ENCODE assay signal across 11 cellular contexts in the genomic region with DNA sequence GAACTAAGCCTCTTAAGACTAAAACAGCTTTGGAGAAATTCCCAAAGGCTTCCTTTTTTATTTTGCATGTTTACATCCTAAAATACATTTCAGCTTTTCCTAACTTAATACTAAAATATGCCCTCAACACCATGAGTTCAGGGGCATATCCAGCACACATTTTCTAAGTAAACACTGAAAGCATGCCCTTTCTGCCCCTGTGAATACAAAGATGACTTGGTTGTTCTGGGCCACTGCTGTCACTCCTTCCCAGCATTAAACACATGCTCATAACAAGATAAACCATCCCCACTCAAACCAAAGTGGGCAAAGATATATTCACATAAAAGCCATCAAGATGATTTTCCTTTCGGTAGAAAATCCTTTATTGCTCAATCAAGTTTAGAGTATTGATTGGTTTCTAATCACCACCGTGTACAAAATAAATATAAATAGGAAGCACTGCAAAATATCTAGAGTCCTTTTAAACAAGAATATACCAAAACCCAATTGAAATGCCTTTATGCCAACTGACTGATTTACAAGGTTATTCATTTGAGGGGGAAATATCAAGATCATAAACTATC. TPM values are rescaled to one million over a fixed set of nuclear protein-coding genes. Genes with fewer than 3 reads are reported as not detected.
DNase-seq lines count a peak whose midpoint lies in the region; TF ChIP-seq lines count a peak whose summit lies in the region.
"Had no signal": no experiment of that assay in that cellular context is flagged by ENCODE, and none has a peak within 500 bp of the region (broad histone marks: within the 10 kb centered on the region; RNA-seq: fewer than 3 reads in every experiment).

No MANE protein-coding gene starts in this region.

- no peaks in the 10 kb centered on the region for H4K20me1 ChIP-seq in KMS-11 (ENCODE audit: insufficient read depth)

- H3K27me3 ChIP-seq in KMS-11 (ENCODE audit: insufficient read depth, low read depth), result no peaks in the 10 kb centered on the region
- no peaks in the 10 kb centered on the region for H3K27me3 ChIP-seq in brain microvascular endothelial cell (replicated peaks)
- H3K27me3 ChIP-seq in neuron (ENCODE audit: insufficient read depth, low read length), result no peaks in the 10 kb centered on the region
- H3K27me3 ChIP-seq in Peyer's patch, result no peaks in the 10 kb centered on the region

- H3K9ac ChIP-seq in KMS-11, result no peak overlapping the region

- H3K79me2 ChIP-seq in KMS-11 (ENCODE audit: insufficient read depth, low read depth), result peaks cover 42% of the 10 kb centered on the region

- H3K4me3 ChIP-seq in KMS-11 (IDR thresholded peaks at IDR 0.05; ENCODE audit: insufficient read depth, low read depth, low read length), result no peak overlapping the region
- peak overlapping the region; percentile 3 for H3K4me3 ChIP-seq in brain microvascular endothelial cell (ENCODE audit: low read depth, low read length)
- peak overlapping the region; percentile 39 for H3K4me3 ChIP-seq in neuron (ENCODE audit: low read length)
- no peak overlapping the region for H3K4me3 ChIP-seq in Peyer's patch

- DNase-seq in SIG-M5 treated with dmso at 0.1 percent for 504 hours (lab: John Stamatoyannopoulos, UW; ENCODE audit: unreplicated experiment) (peak; percentile 49), SIG-M5 (lab: John Stamatoyannopoulos, UW) (no peak), brain microvascular endothelial cell (no peak), kidney glomerular epithelial cell (lab: John Stamatoyannopoulos, UW) (no peak), Peyer's patch (no peak)
- DNase-seq in stimulated activated CD4-positive, alpha-beta T cell treated with anti-CD3 and anti-CD28 coated beads, Interleukin-4, amount 100 ng/mL, for 24 hours, result no peak
- DNase-seq: activated CD8-positive, alpha-beta memory T cell treated with anti-CD3 and anti-CD28 coated beads for 24 hours; central memory CD4-positive, alpha-beta T cell; naive thymus-derived CD8-positive, alpha-beta T cell had no signal

- H3K36me3 ChIP-seq in KMS-11 (ENCODE audit: insufficient read depth) (no peaks in the 10 kb centered on the region; the same call in 1 of the 2 replicates), brain microvascular endothelial cell (replicated peaks) (peaks cover 8% of the 10 kb centered on the region), neuron (ENCODE audit: insufficient read depth, low read length) (peaks cover 21% of the 10 kb centered on the region), Peyer's patch (peaks cover 0 to 12% (median 0%) of the 10 kb centered on the region in 3 donors)

- H3K4me1 ChIP-seq in KMS-11 (ENCODE audit: low read depth, poor library complexity, severe bottlenecking), result peaks cover 29% of the 10 kb centered on the region
- peaks cover 15% of the 10 kb centered on the region for H3K4me1 ChIP-seq in neuron (ENCODE audit: insufficient read depth, low read length)
- H3K4me1 ChIP-seq in Peyer's patch, result peaks cover 0 to 3% (median 1%) of the 10 kb centered on the region in 4 donors

- no peak overlapping the region for H2AFZ ChIP-seq in KMS-11 (ENCODE audit: low read depth)
- H2AFZ ChIP-seq in neuron (ENCODE audit: low read depth, low read length), result no peak overlapping the region

- TF ChIP-seq CTCF in KMS-11 (conservative IDR thresholded peaks at IDR 0.05; ENCODE audit: low read depth, low read length) (no peak), brain microvascular endothelial cell (IDR thresholded peaks at IDR 0.05; ENCODE audit: low read depth, low read length, missing control alignments) (no peak), Peyer's patch (IDR thresholded peaks at IDR 0.05) (no peak)

- no peak for TF ChIP-seq POLR2A in Peyer's patch (IDR thresholded peaks at IDR 0.05)

- in situ Hi-C loops in brain microvascular endothelial cell (cut with HindIII; ENCODE audit: low pct_ligation_motif_present, low sequenced_read_pairs), result no loop called here

- H3K9me3 ChIP-seq in neuron (ENCODE audit: low read length) (no peaks in the 10 kb centered on the region), Peyer's patch (no peaks in the 10 kb centered on the region)

- no peak overlapping the region for H3K27ac ChIP-seq in KMS-11
- no peak overlapping the region for H3K27ac ChIP-seq in brain microvascular endothelial cell
- H3K27ac ChIP-seq in Peyer's patch, result no peak overlapping the region

- peak overlapping the region; percentile 11; the same call in 1 of the 2 replicates for H3K4me2 ChIP-seq in KMS-11

RNA-seq across cellular contexts. Expression of gene CCNB1IP1, which starts 1.9 kb away (rescaled TPM):
- 10 to 100 TPM; 21.5 to 52.0 (median 28.4) TPM for total RNA-seq in Peyer's patch

RNA-seq across cellular contexts. Expression of gene PARP2, which starts 12.3 kb away (rescaled TPM):
- 10 to 100 TPM in 3 of 4 donors, 1 to 10 TPM in 1; 7.7 to 39.6 (median 14.2) TPM for total RNA-seq in Peyer's patch

RNA-seq across cellular contexts. Expression of gene TTC5, which starts 25.4 kb away (rescaled TPM):
- 10 to 100 TPM in 3 of 4 donors, 1 to 10 TPM in 1; 9.1 to 13.2 (median 11.6) TPM for total RNA-seq in Peyer's patch

Comparison
In these comparisons a context has a peak if more than half of its experiments do, and no peak if none do; other contexts are left out.
1. H3K4me3 ChIP-seq: peak in brain microvascular endothelial cell (single experiment) and neuron (single experiment); none in KMS-11 (single experiment) and Peyer's patch (0 of 4).